ENCODE assay signal across 1 cellular context in the genomic region with DNA sequence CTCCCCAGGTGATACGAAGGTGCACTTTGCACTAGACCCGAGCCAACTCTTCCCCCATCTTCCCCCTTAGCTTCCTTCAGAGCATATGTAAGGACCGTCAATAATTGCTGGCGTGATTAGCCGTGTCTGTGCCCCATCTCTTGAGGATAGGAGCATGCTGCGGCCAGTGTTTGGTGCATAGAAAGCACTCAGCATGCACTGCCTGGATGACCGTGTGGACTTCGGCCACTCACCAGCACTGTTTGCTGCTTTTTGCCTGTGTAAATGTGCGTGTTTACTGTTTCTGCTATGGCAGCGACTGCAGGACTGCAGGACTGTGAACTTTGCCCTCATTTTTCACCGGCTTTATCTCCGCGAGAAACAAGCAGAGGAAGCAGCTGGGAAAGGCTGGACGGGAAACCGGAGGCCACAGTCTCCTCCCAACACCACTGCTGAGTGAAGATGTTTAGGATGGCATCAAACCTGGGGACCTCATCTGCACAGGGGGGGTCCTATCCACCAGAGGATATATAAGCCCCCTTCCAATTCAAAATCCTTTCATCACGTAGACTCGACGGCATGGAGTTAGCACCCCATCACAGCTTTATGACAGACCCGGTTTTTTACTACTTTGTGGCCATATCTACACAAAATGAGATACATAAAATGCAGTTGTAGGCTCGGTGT.
A peak's percentile ranks its signal among the peaks of the same experiment; 100 is the strongest.
TF ChIP-seq lines count a peak whose summit lies in the region.

No MANE protein-coding gene starts in this region.

TF ChIP-seq in HepG2, 621 proteins besides CTCF, POLR2A, EP300 and RAD21 (continued from another document and continues in another):
- peak; percentile 11 for TF ChIP-seq GTF2F1 (IDR thresholded peaks at IDR 0.05; ENCODE audit: low read length)
- TF ChIP-seq SMC3 (IDR thresholded peaks at IDR 0.05; ENCODE audit: low read length) = peak; percentile 78
- TF ChIP-seq, protein P1, sequence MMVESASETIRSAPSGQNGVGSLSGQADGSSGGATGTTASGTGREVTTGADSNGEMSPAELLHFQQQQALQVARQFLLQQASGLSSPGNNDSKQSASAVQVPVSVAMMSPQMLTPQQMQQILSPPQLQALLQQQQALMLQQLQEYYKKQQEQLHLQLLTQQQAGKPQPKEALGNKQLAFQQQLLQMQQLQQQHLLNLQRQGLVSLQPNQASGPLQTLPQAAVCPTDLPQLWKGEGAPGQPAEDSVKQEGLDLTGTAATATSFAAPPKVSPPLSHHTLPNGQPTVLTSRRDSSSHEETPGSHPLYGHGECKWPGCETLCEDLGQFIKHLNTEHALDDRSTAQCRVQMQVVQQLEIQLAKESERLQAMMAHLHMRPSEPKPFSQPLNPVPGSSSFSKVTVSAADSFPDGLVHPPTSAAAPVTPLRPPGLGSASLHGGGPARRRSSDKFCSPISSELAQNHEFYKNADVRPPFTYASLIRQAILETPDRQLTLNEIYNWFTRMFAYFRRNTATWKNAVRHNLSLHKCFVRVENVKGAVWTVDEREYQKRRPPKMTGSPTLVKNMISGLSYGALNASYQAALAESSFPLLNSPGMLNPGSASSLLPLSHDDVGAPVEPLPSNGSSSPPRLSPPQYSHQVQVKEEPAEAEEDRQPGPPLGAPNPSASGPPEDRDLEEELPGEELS (CRISPR knock-in tag; IDR thresholded peaks at IDR 0.05) = peak; percentile 100
- 0 out of 2 replicates have a peak, but pooled peaks have one; percentile 36 for TF ChIP-seq ZNF256 (CRISPR knock-in tag; conservative IDR thresholded peaks at IDR 0.05)
- peak; percentile 99 for TF ChIP-seq HDAC1 (CRISPR knock-in tag; IDR thresholded peaks at IDR 0.05)
- no peak for TF ChIP-seq ZNF773 (CRISPR knock-in tag; IDR thresholded peaks at IDR 0.05; ENCODE audit: borderline replicate concordance)
- peak; percentile 85 for TF ChIP-seq KLF6 (CRISPR knock-in tag; IDR thresholded peaks at IDR 0.05)
- peak; percentile 77; the same call in 1 of the 2 replicates for TF ChIP-seq SMAD9 (CRISPR knock-in tag; IDR thresholded peaks at IDR 0.05)
- no peak for TF ChIP-seq TCF12 (IDR thresholded peaks at IDR 0.05)
- peak; percentile 99 for TF ChIP-seq TCF12 (CRISPR knock-in tag; IDR thresholded peaks at IDR 0.05)
- TF ChIP-seq ZSCAN29 (CRISPR knock-in tag; conservative IDR thresholded peaks at IDR 0.05) = peak; percentile 98
- TF ChIP-seq RCOR2 (CRISPR knock-in tag; IDR thresholded peaks at IDR 0.05) = peak; percentile 98
- peak; percentile 75 for TF ChIP-seq IKZF4 (CRISPR knock-in tag; IDR thresholded peaks at IDR 0.05; ENCODE audit: borderline replicate concordance, low read depth, not compliant biosample characterization)
- peak; percentile 98 for TF ChIP-seq GFI1 (CRISPR knock-in tag; IDR thresholded peaks at IDR 0.05; ENCODE audit: borderline replicate concordance)
- peak; percentile 93 for TF ChIP-seq CHD4 (IDR thresholded peaks at IDR 0.05; ENCODE audit: borderline replicate concordance, low read length)
- TF ChIP-seq PRMT3 (CRISPR knock-in tag; IDR thresholded peaks at IDR 0.05; ENCODE audit: borderline replicate concordance, low read depth) = peak; percentile 95
- TF ChIP-seq KAT2B (IDR thresholded peaks at IDR 0.05; ENCODE audit: borderline replicate concordance, low read depth, low read length) = no peak
- TF ChIP-seq, protein P2, sequence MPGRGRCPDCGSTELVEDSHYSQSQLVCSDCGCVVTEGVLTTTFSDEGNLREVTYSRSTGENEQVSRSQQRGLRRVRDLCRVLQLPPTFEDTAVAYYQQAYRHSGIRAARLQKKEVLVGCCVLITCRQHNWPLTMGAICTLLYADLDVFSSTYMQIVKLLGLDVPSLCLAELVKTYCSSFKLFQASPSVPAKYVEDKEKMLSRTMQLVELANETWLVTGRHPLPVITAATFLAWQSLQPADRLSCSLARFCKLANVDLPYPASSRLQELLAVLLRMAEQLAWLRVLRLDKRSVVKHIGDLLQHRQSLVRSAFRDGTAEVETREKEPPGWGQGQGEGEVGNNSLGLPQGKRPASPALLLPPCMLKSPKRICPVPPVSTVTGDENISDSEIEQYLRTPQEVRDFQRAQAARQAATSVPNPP (CRISPR knock-in tag; IDR thresholded peaks at IDR 0.05) = peak; percentile 90; the same call in 1 of the 2 replicates
- peak; percentile 94 for TF ChIP-seq ZNF337 (CRISPR knock-in tag; IDR thresholded peaks at IDR 0.05; ENCODE audit: borderline replicate concordance, low read depth)
- no peak for TF ChIP-seq ZNF17 (CRISPR knock-in tag; IDR thresholded peaks at IDR 0.05)
- TF ChIP-seq ZNF790 (CRISPR knock-in tag; IDR thresholded peaks at IDR 0.05; ENCODE audit: borderline replicate concordance) = peak; percentile 91; the same call in 1 of the 2 replicates
- TF ChIP-seq, protein P3, sequence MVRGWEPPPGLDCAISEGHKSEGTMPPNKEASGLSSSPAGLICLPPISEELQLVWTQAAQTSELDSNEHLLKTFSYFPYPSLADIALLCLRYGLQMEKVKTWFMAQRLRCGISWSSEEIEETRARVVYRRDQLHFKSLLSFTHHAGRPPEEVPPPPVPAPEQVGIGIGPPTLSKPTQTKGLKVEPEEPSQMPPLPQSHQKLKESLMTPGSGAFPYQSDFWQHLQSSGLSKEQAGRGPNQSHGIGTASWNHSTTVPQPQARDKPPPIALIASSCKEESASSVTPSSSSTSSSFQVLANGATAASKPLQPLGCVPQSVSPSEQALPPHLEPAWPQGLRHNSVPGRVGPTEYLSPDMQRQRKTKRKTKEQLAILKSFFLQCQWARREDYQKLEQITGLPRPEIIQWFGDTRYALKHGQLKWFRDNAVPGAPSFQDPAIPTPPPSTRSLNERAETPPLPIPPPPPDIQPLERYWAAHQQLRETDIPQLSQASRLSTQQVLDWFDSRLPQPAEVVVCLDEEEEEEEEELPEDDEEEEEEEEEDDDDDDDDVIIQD (CRISPR knock-in tag; IDR thresholded peaks at IDR 0.05; ENCODE audit: low read depth) = peak; percentile 97; the same call in 1 of the 2 replicates
- TF ChIP-seq, protein P4, sequence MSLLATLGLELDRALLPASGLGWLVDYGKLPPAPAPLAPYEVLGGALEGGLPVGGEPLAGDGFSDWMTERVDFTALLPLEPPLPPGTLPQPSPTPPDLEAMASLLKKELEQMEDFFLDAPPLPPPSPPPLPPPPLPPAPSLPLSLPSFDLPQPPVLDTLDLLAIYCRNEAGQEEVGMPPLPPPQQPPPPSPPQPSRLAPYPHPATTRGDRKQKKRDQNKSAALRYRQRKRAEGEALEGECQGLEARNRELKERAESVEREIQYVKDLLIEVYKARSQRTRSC (CRISPR knock-in tag; IDR thresholded peaks at IDR 0.05; ENCODE audit: low read depth) = peak; percentile 76; the same call in 1 of the 2 replicates
- no peak for TF ChIP-seq HNRNPUL1 (IDR thresholded peaks at IDR 0.05; ENCODE audit: low read depth, low read length)
- peak; percentile 21; the same call in 1 of the 2 replicates for TF ChIP-seq ZNF782 (CRISPR knock-in tag; IDR thresholded peaks at IDR 0.05; ENCODE audit: borderline replicate concordance)
- TF ChIP-seq, protein P5, sequence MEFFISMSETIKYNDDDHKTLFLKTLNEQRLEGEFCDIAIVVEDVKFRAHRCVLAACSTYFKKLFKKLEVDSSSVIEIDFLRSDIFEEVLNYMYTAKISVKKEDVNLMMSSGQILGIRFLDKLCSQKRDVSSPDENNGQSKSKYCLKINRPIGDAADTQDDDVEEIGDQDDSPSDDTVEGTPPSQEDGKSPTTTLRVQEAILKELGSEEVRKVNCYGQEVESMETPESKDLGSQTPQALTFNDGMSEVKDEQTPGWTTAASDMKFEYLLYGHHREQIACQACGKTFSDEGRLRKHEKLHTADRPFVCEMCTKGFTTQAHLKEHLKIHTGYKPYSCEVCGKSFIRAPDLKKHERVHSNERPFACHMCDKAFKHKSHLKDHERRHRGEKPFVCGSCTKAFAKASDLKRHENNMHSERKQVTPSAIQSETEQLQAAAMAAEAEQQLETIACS (CRISPR knock-in tag; IDR thresholded peaks at IDR 0.05) = no peak
- TF ChIP-seq ZNF10 (CRISPR knock-in tag; IDR thresholded peaks at IDR 0.05; ENCODE audit: borderline replicate concordance, low read depth) = 0 out of 2 replicates have a peak, but pooled peaks have one; percentile 29
- TF ChIP-seq ZNF331 (CRISPR knock-in tag; IDR thresholded peaks at IDR 0.05) = peak; percentile 98
- TF ChIP-seq ZNF24 (IDR thresholded peaks at IDR 0.05) = peak; percentile 70; the same call in 1 of the 2 replicates
- TF ChIP-seq ZNF569 (CRISPR knock-in tag; IDR thresholded peaks at IDR 0.05; ENCODE audit: borderline replicate concordance) = peak; percentile 84; the same call in 1 of the 2 replicates
- no peak for TF ChIP-seq ATRX (CRISPR knock-in tag; IDR thresholded peaks at IDR 0.05; ENCODE audit: borderline replicate concordance)
- TF ChIP-seq ZNF879 (CRISPR knock-in tag; IDR thresholded peaks at IDR 0.05) = peak; percentile 98
- peak; percentile 89; the same call in 1 of the 2 replicates for TF ChIP-seq ZNF615 (CRISPR knock-in tag; IDR thresholded peaks at IDR 0.05; ENCODE audit: borderline replicate concordance)
- TF ChIP-seq ZNF296 (CRISPR knock-in tag; conservative IDR thresholded peaks at IDR 0.05) = peak; percentile 77; the same call in 1 of the 2 replicates
- TF ChIP-seq, protein P6, sequence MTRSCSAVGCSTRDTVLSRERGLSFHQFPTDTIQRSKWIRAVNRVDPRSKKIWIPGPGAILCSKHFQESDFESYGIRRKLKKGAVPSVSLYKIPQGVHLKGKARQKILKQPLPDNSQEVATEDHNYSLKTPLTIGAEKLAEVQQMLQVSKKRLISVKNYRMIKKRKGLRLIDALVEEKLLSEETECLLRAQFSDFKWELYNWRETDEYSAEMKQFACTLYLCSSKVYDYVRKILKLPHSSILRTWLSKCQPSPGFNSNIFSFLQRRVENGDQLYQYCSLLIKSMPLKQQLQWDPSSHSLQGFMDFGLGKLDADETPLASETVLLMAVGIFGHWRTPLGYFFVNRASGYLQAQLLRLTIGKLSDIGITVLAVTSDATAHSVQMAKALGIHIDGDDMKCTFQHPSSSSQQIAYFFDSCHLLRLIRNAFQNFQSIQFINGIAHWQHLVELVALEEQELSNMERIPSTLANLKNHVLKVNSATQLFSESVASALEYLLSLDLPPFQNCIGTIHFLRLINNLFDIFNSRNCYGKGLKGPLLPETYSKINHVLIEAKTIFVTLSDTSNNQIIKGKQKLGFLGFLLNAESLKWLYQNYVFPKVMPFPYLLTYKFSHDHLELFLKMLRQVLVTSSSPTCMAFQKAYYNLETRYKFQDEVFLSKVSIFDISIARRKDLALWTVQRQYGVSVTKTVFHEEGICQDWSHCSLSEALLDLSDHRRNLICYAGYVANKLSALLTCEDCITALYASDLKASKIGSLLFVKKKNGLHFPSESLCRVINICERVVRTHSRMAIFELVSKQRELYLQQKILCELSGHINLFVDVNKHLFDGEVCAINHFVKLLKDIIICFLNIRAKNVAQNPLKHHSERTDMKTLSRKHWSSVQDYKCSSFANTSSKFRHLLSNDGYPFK (CRISPR knock-in tag; IDR thresholded peaks at IDR 0.05; ENCODE audit: borderline replicate concordance) = peak; percentile 93
- peak; percentile 98; the same call in 1 of the 2 replicates for TF ChIP-seq SSRP1 (CRISPR knock-in tag; IDR thresholded peaks at IDR 0.05)
- peak; percentile 100 for TF ChIP-seq RXRA (CRISPR knock-in tag; IDR thresholded peaks at IDR 0.05)
- TF ChIP-seq, protein P7, sequence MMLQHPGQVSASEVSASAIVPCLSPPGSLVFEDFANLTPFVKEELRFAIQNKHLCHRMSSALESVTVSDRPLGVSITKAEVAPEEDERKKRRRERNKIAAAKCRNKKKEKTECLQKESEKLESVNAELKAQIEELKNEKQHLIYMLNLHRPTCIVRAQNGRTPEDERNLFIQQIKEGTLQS (CRISPR knock-in tag; IDR thresholded peaks at IDR 0.05) = peak; percentile 89
- TF ChIP-seq ZNF136 (CRISPR knock-in tag; IDR thresholded peaks at IDR 0.05; ENCODE audit: low read depth) = peak; percentile 95
- TF ChIP-seq NFYB (CRISPR knock-in tag; IDR thresholded peaks at IDR 0.05) = no peak
- peak; percentile 100 for TF ChIP-seq ZBTB38 (CRISPR knock-in tag; IDR thresholded peaks at IDR 0.05)
- peak; percentile 97 for TF ChIP-seq ZNF556 (CRISPR knock-in tag; IDR thresholded peaks at IDR 0.05; ENCODE audit: borderline replicate concordance)
- TF ChIP-seq DNMT3B (CRISPR knock-in tag; conservative IDR thresholded peaks at IDR 0.05) = peak; percentile 98
- TF ChIP-seq, protein P8, sequence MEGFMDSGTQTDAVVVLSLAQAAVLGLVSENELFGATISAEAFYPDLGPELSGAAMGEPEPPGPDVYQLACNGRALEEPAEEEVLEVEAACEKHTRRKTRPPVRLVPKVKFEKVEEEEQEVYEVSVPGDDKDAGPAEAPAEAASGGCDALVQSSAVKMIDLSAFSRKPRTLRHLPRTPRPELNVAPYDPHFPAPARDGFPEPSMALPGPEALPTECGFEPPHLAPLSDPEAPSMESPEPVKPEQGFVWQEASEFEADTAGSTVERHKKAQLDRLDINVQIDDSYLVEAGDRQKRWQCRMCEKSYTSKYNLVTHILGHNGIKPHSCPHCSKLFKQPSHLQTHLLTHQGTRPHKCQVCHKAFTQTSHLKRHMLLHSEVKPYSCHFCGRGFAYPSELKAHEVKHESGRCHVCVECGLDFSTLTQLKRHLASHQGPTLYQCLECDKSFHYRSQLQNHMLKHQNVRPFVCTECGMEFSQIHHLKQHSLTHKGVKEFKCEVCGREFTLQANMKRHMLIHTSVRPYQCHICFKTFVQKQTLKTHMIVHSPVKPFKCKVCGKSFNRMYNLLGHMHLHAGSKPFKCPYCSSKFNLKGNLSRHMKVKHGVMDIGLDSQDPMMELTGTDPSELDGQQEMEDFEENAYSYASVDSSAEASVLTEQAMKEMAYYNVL (CRISPR knock-in tag; IDR thresholded peaks at IDR 0.05; ENCODE audit: borderline replicate concordance) = peak; percentile 99
- TF ChIP-seq, protein P9, sequence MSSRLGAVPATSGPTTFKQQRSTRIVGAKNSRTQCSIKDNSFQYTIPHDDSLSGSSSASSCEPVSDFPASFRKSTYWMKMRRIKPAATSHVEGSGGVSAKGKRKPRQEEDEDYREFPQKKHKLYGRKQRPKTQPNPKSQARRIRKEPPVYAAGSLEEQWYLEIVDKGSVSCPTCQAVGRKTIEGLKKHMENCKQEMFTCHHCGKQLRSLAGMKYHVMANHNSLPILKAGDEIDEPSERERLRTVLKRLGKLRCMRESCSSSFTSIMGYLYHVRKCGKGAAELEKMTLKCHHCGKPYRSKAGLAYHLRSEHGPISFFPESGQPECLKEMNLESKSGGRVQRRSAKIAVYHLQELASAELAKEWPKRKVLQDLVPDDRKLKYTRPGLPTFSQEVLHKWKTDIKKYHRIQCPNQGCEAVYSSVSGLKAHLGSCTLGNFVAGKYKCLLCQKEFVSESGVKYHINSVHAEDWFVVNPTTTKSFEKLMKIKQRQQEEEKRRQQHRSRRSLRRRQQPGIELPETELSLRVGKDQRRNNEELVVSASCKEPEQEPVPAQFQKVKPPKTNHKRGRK (CRISPR knock-in tag; IDR thresholded peaks at IDR 0.05) = 0 out of 2 replicates have a peak, but pooled peaks have one; percentile 89
- TF ChIP-seq, protein P10, sequence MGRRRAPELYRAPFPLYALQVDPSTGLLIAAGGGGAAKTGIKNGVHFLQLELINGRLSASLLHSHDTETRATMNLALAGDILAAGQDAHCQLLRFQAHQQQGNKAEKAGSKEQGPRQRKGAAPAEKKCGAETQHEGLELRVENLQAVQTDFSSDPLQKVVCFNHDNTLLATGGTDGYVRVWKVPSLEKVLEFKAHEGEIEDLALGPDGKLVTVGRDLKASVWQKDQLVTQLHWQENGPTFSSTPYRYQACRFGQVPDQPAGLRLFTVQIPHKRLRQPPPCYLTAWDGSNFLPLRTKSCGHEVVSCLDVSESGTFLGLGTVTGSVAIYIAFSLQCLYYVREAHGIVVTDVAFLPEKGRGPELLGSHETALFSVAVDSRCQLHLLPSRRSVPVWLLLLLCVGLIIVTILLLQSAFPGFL (CRISPR knock-in tag; IDR thresholded peaks at IDR 0.05) = no peak; the same call in 1 of the 2 replicates
- peak; percentile 87 for TF ChIP-seq REL (CRISPR knock-in tag; conservative IDR thresholded peaks at IDR 0.05)
- peak; percentile 97 for TF ChIP-seq ZNF430 (CRISPR knock-in tag; IDR thresholded peaks at IDR 0.05)
- TF ChIP-seq MAZ (IDR thresholded peaks at IDR 0.05; ENCODE audit: borderline replicate concordance, low read depth, low read length) = no peak
- TF ChIP-seq MAZ (CRISPR knock-in tag; IDR thresholded peaks at IDR 0.05; ENCODE audit: low read depth) = peak; percentile 96
